ENCODE assay signal across 15 cellular contexts in the genomic region with DNA sequence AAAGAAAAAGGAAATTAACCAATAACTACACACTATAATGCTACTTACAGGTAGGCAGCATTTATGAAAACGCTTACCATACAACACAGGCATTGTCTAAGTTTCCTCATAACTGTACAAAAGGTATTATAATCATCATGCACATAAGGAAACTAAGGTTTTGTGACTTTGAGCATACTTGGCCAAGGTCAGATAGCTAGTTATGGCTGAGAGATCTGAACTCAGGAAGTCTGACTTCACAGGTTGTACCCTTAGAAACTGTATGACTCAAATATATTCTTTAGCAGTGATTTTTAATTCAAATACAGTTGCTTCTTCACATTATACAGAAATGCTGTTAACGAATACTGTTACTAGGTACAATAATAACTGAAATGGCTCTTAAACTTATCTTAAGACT.
DNase-seq lines count a peak whose midpoint lies in the region; ATAC-seq and TF ChIP-seq lines count a peak whose summit lies in the region.
"Had no signal": no experiment of that assay in that cellular context is flagged by ENCODE, and none has a peak within 500 bp of the region (broad histone marks: within the 10 kb centered on the region; RNA-seq: fewer than 3 reads in every experiment).

No MANE protein-coding gene starts in this region.

- H3K9ac ChIP-seq in SK-N-MC (ENCODE audit: insufficient read length), result no peak overlapping the region

- no peaks in the 10 kb centered on the region for H3K9me3 Mint-ChIP-seq in activated T-cell treated with anti-CD3 and anti-CD28 coated beads, Interleukin-2, amount 50 U/mL, for 4 hours
- H3K9me3 Mint-ChIP-seq: mesothelial cell of epicardium; T-helper 1 cell treated with Interleukin-12 subunit alpha and Interleukin-12 subunit beta and Interleukin-4 antibody, amounts not matched to agents 30 μg/mL and 1 μg/mL, for 36 hours had no signal

- TF ChIP-seq POLR2A in body of pancreas (IDR thresholded peaks at IDR 0.05), result no peak

- DNase-seq in activated T-cell treated with anti-CD3 and anti-CD28 coated beads, Interleukin-2, amount 50 U/mL, for 4 hours, result no peak
- no peak for DNase-seq in activated T-cell treated with anti-CD3 and anti-CD28 coated beads for 4 hours
- no peak for DNase-seq in SK-N-MC (ENCODE audit: low read depth, low spot score)
- no peak for DNase-seq in activated effector memory CD4-positive, alpha-beta T cell treated with anti-CD3 and anti-CD28 coated beads, Interleukin-2, amount 50 U/mL, for 16 hours
- DNase-seq in COLO829 (ENCODE audit: low spot score), result no peak
- DNase-seq in body of pancreas, result no peak
- DNase-seq: activated CD4-positive, alpha-beta T cell treated with anti-CD3 and anti-CD28 coated beads for 4 hours; NCI-H1930; NCI-H748 treated with DMSO at 0.1 percent for 48 hours; pancreas had no signal

- H3K27me3 Mint-ChIP-seq in activated T-cell treated with anti-CD3 and anti-CD28 coated beads, Interleukin-2, amount 50 U/mL, for 4 hours (ENCODE audit: low read depth), result no peaks in the 10 kb centered on the region

- H3K27ac ChIP-seq in SK-N-MC (peak overlapping the region; percentile 73), neutrophil (peak overlapping the region; percentile 64), body of pancreas (no peak overlapping the region)
- H3K27ac ChIP-seq: pancreas, suprapubic skin had no signal

- H3K4me3 ChIP-seq in SK-N-MC, result no peak overlapping the region
- no peak overlapping the region for H3K4me3 ChIP-seq in neutrophil (ENCODE audit: low read depth in 1 of 2, low read length in 1 of 2)
- no peak overlapping the region for H3K4me3 ChIP-seq in body of pancreas
- H3K4me3 ChIP-seq: pancreas, suprapubic skin had no signal

- no peaks in the 10 kb centered on the region for H3K27me3 ChIP-seq in neutrophil
- H3K27me3 ChIP-seq in body of pancreas, result no peaks in the 10 kb centered on the region
- H3K27me3 ChIP-seq: pancreas, suprapubic skin had no signal

- H3K36me3 ChIP-seq in SK-N-MC (ENCODE audit: insufficient read depth, low read length), result peaks cover 34% of the 10 kb centered on the region
- peaks cover 55% of the 10 kb centered on the region for H3K36me3 ChIP-seq in neutrophil
- H3K36me3 ChIP-seq in body of pancreas (replicated peaks in 1 of 2; ENCODE audit: insufficient read depth in 1 of 2, low read depth in 2 of 2), result peaks cover 0 to 14% of the 10 kb centered on the region in 2 donors

- intact Hi-C loops in body of pancreas (cut with DNase I), result no loop called here

- no peak for TF ChIP-seq CTCF in neutrophil (IDR thresholded peaks at IDR 0.05)
- no peak for TF ChIP-seq CTCF in body of pancreas (IDR thresholded peaks at IDR 0.05)

- H3K9me3 ChIP-seq in SK-N-MC (ENCODE audit: low read depth, low read length) (no peaks in the 10 kb centered on the region), neutrophil (no peaks in the 10 kb centered on the region), body of pancreas (no peaks in the 10 kb centered on the region)
- H3K9me3 ChIP-seq: pancreas, suprapubic skin had no signal

- ATAC-seq in activated T-cell treated with anti-CD3 and anti-CD28 coated beads, Interleukin-2, amount 50 U/mL, for 4 hours, result peak; percentile 63 to 69
- ATAC-seq in GM21390 (IDR thresholded peaks at IDR 0.05; ENCODE audit: unreplicated experiment), result peak; percentile 61
- no peak for ATAC-seq in body of pancreas
- ATAC-seq: pancreas had no signal

- 83 to 84% methylated on average over 2 of the region's 2 CpGs for WGBS in body of pancreas, 2 donors

- H3K4me1 Mint-ChIP-seq in activated T-cell treated with anti-CD3 and anti-CD28 coated beads, Interleukin-2, amount 50 U/mL, for 4 hours (ENCODE audit: low read depth), result peaks cover 60% of the 10 kb centered on the region
- H3K4me1 Mint-ChIP-seq: mesothelial cell of epicardium had no signal

- no peak overlapping the region for H3K4me3 Mint-ChIP-seq in activated T-cell treated with anti-CD3 and anti-CD28 coated beads, Interleukin-2, amount 50 U/mL, for 4 hours
- H3K4me3 Mint-ChIP-seq: mesothelial cell of epicardium; T-helper 1 cell treated with Interleukin-12 subunit alpha and Interleukin-12 subunit beta and Interleukin-4 antibody, amounts not matched to agents 30 μg/mL and 1 μg/mL, for 36 hours had no signal

- peaks cover 37% of the 10 kb centered on the region for H3K36me3 Mint-ChIP-seq in activated T-cell treated with anti-CD3 and anti-CD28 coated beads, Interleukin-2, amount 50 U/mL, for 4 hours (ENCODE audit: insufficient read depth)

- H3K4me1 ChIP-seq in neutrophil (ENCODE audit: control insufficient read depth in 1 of 2, insufficient read depth in 1 of 2, low read depth in 1 of 2, low read length in 1 of 2) (peaks cover 16 to 21% of the 10 kb centered on the region in 2 experiments), body of pancreas (no peaks in the 10 kb centered on the region)
- H3K4me1 ChIP-seq: pancreas, suprapubic skin had no signal

Comparison
In these comparisons a context has a peak if more than half of its experiments do, and no peak if none do; other contexts are left out.
1. H3K27ac ChIP-seq: peak in SK-N-MC (single experiment) and neutrophil (single experiment); none in body of pancreas (0 of 4).